Comparison of ENCODE assay signal across 28 cellular contexts in genomic region chr6:72822691-72823090, GRCh38.
"Had no signal": no experiment of that assay in that cellular context is flagged by ENCODE, and none has a peak within 500 bp of the region (broad histone marks: within the 10 kb centered on the region; RNA-seq: fewer than 3 reads in every experiment).

No MANE protein-coding gene starts in this region.

- H3K9me3 Mint-ChIP-seq: activated B cell treated with CpG ODN at 0.5 μM for 24 hours; activated CD4-positive, alpha-beta T cell treated with anti-CD3 and anti-CD28 coated beads, Interleukin-2, amount 10 ng/mL, durations not matched to agents 24 days and 14 days; activated naive CD4-positive, alpha-beta T cell treated with anti-CD3 and anti-CD28 coated beads, Interleukin-2, amount 50 U/mL, for 72 hours; activated T-cell treated with anti-CD3 and anti-CD28 coated beads, Interleukin-2, amount 50 U/mL, for 24 hours; activated T-helper 1 cell treated with anti-CD3 and anti-CD28 coated beads, Interleukin-12 subunit alpha, Interleukin-12 subunit beta, Interleukin-2, Interleukin-4 antibody, amounts not matched to agents 30 ng/mL and 10 ng/mL and 1 ng/mL, durations not matched to agents 14 hours and 24 hours and 36 hours; central memory CD8-positive, alpha-beta T cell had no signal

- H3K9me3 ChIP-seq: ascending aorta, body of pancreas had no signal

- H3K4me3 Mint-ChIP-seq: activated B cell treated with CpG ODN at 0.5 μM for 24 hours; activated CD4-positive, alpha-beta T cell treated with anti-CD3 and anti-CD28 coated beads, Interleukin-2, amount 10 ng/mL, durations not matched to agents 24 days and 14 days; activated CD8-positive, alpha-beta memory T cell treated with anti-CD3 and anti-CD28 coated beads, Interleukin-2, amount 10 ng/mL, durations not matched to agents 7 days and 5 days; activated naive CD8-positive, alpha-beta T cell treated with anti-CD3 and anti-CD28 coated beads, Interleukin-2, amount 50 U/mL, for 24 hours; activated T-cell treated with anti-CD3 and anti-CD28 coated beads, Interleukin-2, amount 50 U/mL, for 24 hours; activated T-helper 1 cell treated with anti-CD3 and anti-CD28 coated beads, Interleukin-12 subunit alpha, Interleukin-12 subunit beta, Interleukin-2, Interleukin-4 antibody, amounts not matched to agents 30 ng/mL and 10 ng/mL and 1 ng/mL, durations not matched to agents 14 hours and 24 hours and 36 hours; central memory CD8-positive, alpha-beta T cell; T-helper 17 cell had no signal

- H3K36me3 ChIP-seq: ascending aorta had no signal

- H3K4me1 Mint-ChIP-seq: T-helper 17 cell had no signal

- H3K27me3 ChIP-seq: ascending aorta, body of pancreas had no signal

- H3K4me3 ChIP-seq: ascending aorta, body of pancreas, PC-9 had no signal

- H3K36me3 Mint-ChIP-seq: activated CD8-positive, alpha-beta memory T cell treated with anti-CD3 and anti-CD28 coated beads, Interleukin-2, amount 10 ng/mL, durations not matched to agents 7 days and 5 days had no signal

- H3K4me1 ChIP-seq: ascending aorta, body of pancreas had no signal

- H3K27ac Mint-ChIP-seq: activated B cell treated with CpG ODN at 0.5 μM for 24 hours; activated CD4-positive, alpha-beta T cell treated with anti-CD3 and anti-CD28 coated beads, Interleukin-2, amount 10 ng/mL, durations not matched to agents 24 days and 14 days; activated CD8-positive, alpha-beta memory T cell treated with anti-CD3 and anti-CD28 coated beads, Interleukin-2, amount 10 ng/mL, durations not matched to agents 7 days and 5 days; activated naive CD4-positive, alpha-beta T cell treated with anti-CD3 and anti-CD28 coated beads, Interleukin-2, amount 50 U/mL, for 72 hours; activated naive CD8-positive, alpha-beta T cell treated with anti-CD3 and anti-CD28 coated beads, Interleukin-2, amount 50 U/mL, for 24 hours; activated T-cell treated with anti-CD3 and anti-CD28 coated beads, Interleukin-2, amount 50 U/mL, for 24 hours; activated T-helper 1 cell treated with anti-CD3 and anti-CD28 coated beads, Interleukin-12 subunit alpha, Interleukin-12 subunit beta, Interleukin-2, Interleukin-4 antibody, amounts not matched to agents 30 ng/mL and 10 ng/mL and 1 ng/mL, durations not matched to agents 14 hours and 24 hours and 36 hours; T-helper 17 cell had no signal

- H3K4me2 ChIP-seq: PC-9 had no signal

- H3K27me3 Mint-ChIP-seq: activated B cell treated with CpG ODN at 0.5 μM for 24 hours; activated CD4-positive, alpha-beta T cell treated with anti-CD3 and anti-CD28 coated beads, Interleukin-2, amount 10 ng/mL, durations not matched to agents 24 days and 14 days; activated CD8-positive, alpha-beta memory T cell treated with anti-CD3 and anti-CD28 coated beads, Interleukin-2, amount 10 ng/mL, durations not matched to agents 7 days and 5 days; activated naive CD8-positive, alpha-beta T cell treated with anti-CD3 and anti-CD28 coated beads, Interleukin-2, amount 50 U/mL, for 24 hours; activated T-cell treated with anti-CD3 and anti-CD28 coated beads, Interleukin-2, amount 50 U/mL, for 24 hours; central memory CD8-positive, alpha-beta T cell; T-helper 17 cell had no signal

- H3K27ac ChIP-seq: ascending aorta, body of pancreas, PC-9 had no signal

- ATAC-seq: activated CD8-positive, alpha-beta memory T cell treated with anti-CD3 and anti-CD28 coated beads, Interleukin-2, amount 10 ng/mL, durations not matched to agents 7 days and 5 days; activated naive CD4-positive, alpha-beta T cell treated with anti-CD3 and anti-CD28 coated beads, Interleukin-2, amount 50 U/mL, for 72 hours; activated naive CD8-positive, alpha-beta T cell treated with anti-CD3 and anti-CD28 coated beads, Interleukin-2, amount 50 U/mL, for 24 hours; body of pancreas; T-helper 17 cell had no signal

- DNase-seq: activated B cell treated with CpG ODN at 0.5 μM for 24 hours; activated CD4-positive, alpha-beta T cell treated with anti-CD3 and anti-CD28 coated beads for 1 hour; activated CD4-positive, alpha-beta T cell treated with anti-CD3 and anti-CD28 coated beads, Interleukin-2, amount 10 ng/mL, durations not matched to agents 24 days and 14 days; activated CD4-positive, alpha-beta T cell treated with anti-CD3 and anti-CD28 coated beads, Interleukin-2, amount 50 U/mL, for 48 hours; activated CD8-positive, alpha-beta memory T cell treated with anti-CD3 and anti-CD28 coated beads, Interleukin-2, amount 10 ng/mL, durations not matched to agents 7 days and 5 days; activated effector memory CD4-positive, alpha-beta T cell treated with Interleukin-2 at 50 U/mL for 16 hours; activated naive CD4-positive, alpha-beta T cell treated with Interleukin-2 at 50 U/mL for 16 hours; activated naive CD8-positive, alpha-beta T cell treated with anti-CD3 and anti-CD28 coated beads, Interleukin-2, amount 50 U/mL, for 24 hours; activated T-cell treated with anti-CD3 and anti-CD28 coated beads, Interleukin-2, amount 50 U/mL, for 24 hours; amniotic stem cell; body of pancreas; Karpas-422; MM.1S; NCI-H1105 treated with DMSO at 0.1 percent for 48 hours; NCI-H1436 treated with DMSO at 0.1 percent for 48 hours; NCI-H187 treated with DMSO at 0.1 percent for 48 hours; NCI-H2081 treated with DMSO at 0.1 percent for 48 hours; NCI-H226; NCI-H526 treated with DMSO at 0.1 percent for 48 hours; NCI-H82; PC-9; SHP77 treated with DMSO at 0.1 percent for 48 hours; T-helper 17 cell; T-helper 9 cell had no signal
